Comparison of ENCODE assay signal across 8 cellular contexts in the genomic region with DNA sequence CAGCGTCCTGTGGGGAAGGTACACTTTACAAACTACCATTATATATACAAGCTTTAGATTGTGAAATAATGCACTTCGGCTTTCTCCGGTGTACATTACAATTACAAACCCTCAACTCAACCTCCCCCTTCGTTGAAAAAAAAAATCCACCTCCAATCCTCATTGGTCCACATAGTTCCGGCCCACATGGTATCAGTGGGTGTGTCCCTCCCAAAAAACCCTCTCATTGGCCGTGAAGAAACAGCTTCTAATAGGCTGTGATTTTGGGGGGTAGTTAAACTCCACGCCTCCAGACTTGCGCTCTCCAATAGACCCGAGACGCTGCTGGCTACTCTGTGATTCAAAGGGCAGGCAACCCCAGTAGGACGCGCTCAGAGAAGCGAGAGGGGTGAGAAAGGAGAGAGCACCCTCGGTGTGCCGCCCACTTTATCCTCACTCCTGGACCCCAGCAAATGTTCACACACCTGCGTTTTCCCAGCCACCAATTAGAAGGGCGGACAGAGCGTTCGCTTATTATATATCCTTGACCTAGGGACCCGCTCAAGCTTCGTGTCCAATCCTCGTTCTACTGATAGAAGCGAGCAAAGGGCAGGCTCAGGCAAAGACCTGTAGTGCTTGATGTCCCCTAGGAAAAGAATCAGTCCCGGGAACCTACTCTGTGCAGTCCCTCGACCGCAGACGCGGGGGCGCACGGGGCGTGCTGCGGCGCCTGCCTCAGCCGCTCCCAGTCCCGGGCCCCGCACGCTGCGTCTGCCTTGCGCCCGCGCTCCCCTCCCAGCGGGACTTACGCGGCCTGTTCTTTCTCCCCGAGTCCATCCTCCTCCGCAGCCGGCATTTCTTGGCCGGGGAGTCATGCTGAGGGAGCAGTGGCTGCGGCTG. TPM values are rescaled to one million over a fixed set of nuclear protein-coding genes. Genes with fewer than 3 reads are reported as not detected.
DNase-seq lines count a peak whose midpoint lies in the region; ATAC-seq and TF ChIP-seq lines count a peak whose summit lies in the region.

No MANE protein-coding gene starts in this region.

- H3F3A ChIP-seq in SK-N-SH (replicated peaks; ENCODE audit: insufficient read depth), result peaks cover 5% of the 10 kb centered on the region

- H3K36me3 ChIP-seq in SK-N-SH (replicated peaks in 1 of 2; ENCODE audit: control insufficient read depth in 1 of 2, insufficient read depth in 2 of 2, low read length in 1 of 2), result peaks cover 0 to 7% of the 10 kb centered on the region in 2 experiments
- no peaks in the 10 kb centered on the region for H3K36me3 ChIP-seq in trophoblast cell (ENCODE audit: control insufficient read depth in 1 of 2, insufficient read depth in 2 of 2, low read length in 2 of 2)
- no peaks in the 10 kb centered on the region for H3K36me3 ChIP-seq in upper lobe of left lung

- TF ChIP-seq CTCF in GM10266 (IDR thresholded peaks at IDR 0.05; ENCODE audit: control insufficient read depth, insufficient read depth, low read depth, missing control alignments) (no peak), SK-N-SH (IDR thresholded peaks at IDR 0.05) (no peak), upper lobe of left lung (IDR thresholded peaks at IDR 0.05) (peak in 1 of 6 experiments; percentile 12)

- peak overlapping the region; percentile 88 for H4K12ac ChIP-seq in trophoblast cell (ENCODE audit: low read depth, low read length)

- peak overlapping the region; percentile 61 for H2BK12ac ChIP-seq in trophoblast cell (ENCODE audit: low read length)

- peak overlapping the region; percentile 78 for H3K14ac ChIP-seq in trophoblast cell (ENCODE audit: low read length)

- peak overlapping the region; percentile 95 for H2AFZ ChIP-seq in SK-N-SH (ENCODE audit: low read depth)
- H2AFZ ChIP-seq in trophoblast cell (ENCODE audit: insufficient read depth, low read length, poor library complexity), result peak overlapping the region; percentile 82

- H3K27ac ChIP-seq in SK-N-SH (ENCODE audit: low read depth in 2 of 2, low read length in 1 of 2) (peak overlapping the region; percentile 71 to 94), trophoblast cell (ENCODE audit: low read depth, low read length) (peak overlapping the region; percentile 86), upper lobe of left lung (peak overlapping the region; percentile 80 to 94 (median 82))

- H3K27ac Mint-ChIP-seq in activated naive CD8-positive, alpha-beta T cell treated with anti-CD3 and anti-CD28 coated beads, Interleukin-2, amount 50 U/mL, for 24 hours, result no peak overlapping the region

- H3K9me3 Mint-ChIP-seq in activated naive CD8-positive, alpha-beta T cell treated with anti-CD3 and anti-CD28 coated beads, Interleukin-2, amount 50 U/mL, for 24 hours, result no peaks in the 10 kb centered on the region

- peak; percentile 88 for ATAC-seq in HG02588 (IDR thresholded peaks at IDR 0.05; ENCODE audit: unreplicated experiment)
- ATAC-seq in activated naive CD8-positive, alpha-beta T cell treated with anti-CD3 and anti-CD28 coated beads, Interleukin-2, amount 50 U/mL, for 24 hours, result peak; percentile 84
- ATAC-seq in upper lobe of left lung (ENCODE audit: low FRiP score in 2 of 2), result peak; percentile 93 to 96

- peaks cover 28% of the 10 kb centered on the region for H3K27me3 Mint-ChIP-seq in activated naive CD8-positive, alpha-beta T cell treated with anti-CD3 and anti-CD28 coated beads, Interleukin-2, amount 50 U/mL, for 24 hours

- H4K8ac ChIP-seq in trophoblast cell (ENCODE audit: low read depth, low read length), result peak overlapping the region; percentile 89

- peak overlapping the region; percentile 79 for H2BK5ac ChIP-seq in trophoblast cell (ENCODE audit: low read depth, low read length, poor library complexity)

- H3K9ac ChIP-seq in SK-N-SH (peak overlapping the region; percentile 79), trophoblast cell (ENCODE audit: low read length) (peak overlapping the region; percentile 77)

- H3K4ac ChIP-seq in trophoblast cell (ENCODE audit: low read depth, low read length), result peak overlapping the region; percentile 30

- POLR2A ChIA-PET in SK-N-SH (lab: Yijun Ruan, JAX), result interaction anchor here (0.6 to 1.6 kb wide), 7 partner anchors 8 to 241 kb away, joined by 3 to 7 read pairs (median 4); partner anchors contain the start of gene KIF20B

- CTCF ChIA-PET in SK-N-SH (lab: Yijun Ruan, JAX), result interaction anchor here (0.6 to 1.8 kb wide), 5 partner anchors 48 to 81 kb away, joined by 3 to 5 read pairs (median 3); no protein-coding TSS in a partner anchor

- DNase-seq in GM10266 (ENCODE audit: extremely low spot score) (peak; percentile 95), NCI-H1048 (lab: John Stamatoyannopoulos, UW) (peak; percentile 89), SK-N-SH (peak; percentile 90), cardiac septum (ENCODE audit: low spot score) (peak; percentile 87), trophoblast cell (peak; percentile 35 to 61), upper lobe of left lung (peak; percentile 90 to 91)
- peak; percentile 66 for DNase-seq in activated naive CD8-positive, alpha-beta T cell treated with anti-CD3 and anti-CD28 coated beads, Interleukin-2, amount 50 U/mL, for 24 hours

- H2BK120ac ChIP-seq in trophoblast cell (ENCODE audit: insufficient read depth, low read length, poor library complexity), result peak overlapping the region; percentile 62

- H2AK5ac ChIP-seq in trophoblast cell (ENCODE audit: low read length), result no peak overlapping the region

- TF ChIP-seq EP300 in SK-N-SH (IDR thresholded peaks at IDR 0.05; ENCODE audit: borderline replicate concordance in 1 of 2, low read depth in 1 of 2, low read length in 1 of 2), result peak in 1 of 2 experiments; percentile 22; a peak in 1 of 4 replicates
- TF ChIP-seq EP300 in upper lobe of left lung (IDR thresholded peaks at IDR 0.05), result no peak

- H3K79me1 ChIP-seq in trophoblast cell (ENCODE audit: low read length), result peaks cover 15% of the 10 kb centered on the region

- 3% methylated on average over 22 of the region's 49 CpGs for WGBS in SK-N-SH (ENCODE audit: low lambda C conversion rate)
- no CpG with 5 or more reads among the region's 49 CpGs for WGBS in trophoblast cell (ENCODE audit: extremely low coverage, insufficient coverage, insufficient read length)
- 1% methylated on average over 22 to 45 of the region's 49 CpGs for WGBS in upper lobe of left lung, 2 donors

- H3K4me1 Mint-ChIP-seq in activated naive CD8-positive, alpha-beta T cell treated with anti-CD3 and anti-CD28 coated beads, Interleukin-2, amount 50 U/mL, for 24 hours, result peaks cover 7% of the 10 kb centered on the region

- no peak for TF ChIP-seq RAD21 in SK-N-SH (IDR thresholded peaks at IDR 0.05; ENCODE audit: low read length)

- H3K4me1 ChIP-seq in SK-N-SH (ENCODE audit: control insufficient read depth in 1 of 2, insufficient read depth in 2 of 2, low read depth in 1 of 2, low read length in 1 of 2) (peaks cover 16 to 24% of the 10 kb centered on the region in 2 experiments; a peak in 3 of 4 replicates), trophoblast cell (ENCODE audit: control insufficient read depth in 1 of 2, insufficient read depth in 2 of 2, low read length in 2 of 2) (peaks cover 0 to 9% of the 10 kb centered on the region in 2 experiments), upper lobe of left lung (peaks cover 8 to 16% (median 10%) of the 10 kb centered on the region in 4 donors)

- H3K79me2 ChIP-seq in SK-N-SH (ENCODE audit: insufficient read depth), result peaks cover 44% of the 10 kb centered on the region
- H3K79me2 ChIP-seq in trophoblast cell (ENCODE audit: control insufficient read depth, insufficient read depth, low read length, poor library complexity), result peaks cover 9% of the 10 kb centered on the region

- H3K36me3 Mint-ChIP-seq in activated naive CD8-positive, alpha-beta T cell treated with anti-CD3 and anti-CD28 coated beads, Interleukin-2, amount 50 U/mL, for 24 hours (ENCODE audit: low read depth), result no peaks in the 10 kb centered on the region

- intact Hi-C loops in cardiac septum (cut with DNase I), result loop anchor here (2.0 kb wide), 1 partner anchor 57 kb away; the partner anchor contains the start of gene KIF20B

- H3K4me2 ChIP-seq in SK-N-SH (peak overlapping the region; percentile 95), trophoblast cell (ENCODE audit: low read length) (peak overlapping the region; percentile 86)

- peak overlapping the region; percentile 83 for H4K91ac ChIP-seq in trophoblast cell (ENCODE audit: low read depth, low read length)

- H3K9me2 ChIP-seq in SK-N-SH, result no peaks in the 10 kb centered on the region

- 0 out of 2 replicates have a peak, but pooled peaks cover 5% of the 10 kb centered on the region for H4K20me1 ChIP-seq in SK-N-SH (ENCODE audit: insufficient read depth)

- no peak overlapping the region for H3K4me3 Mint-ChIP-seq in activated naive CD8-positive, alpha-beta T cell treated with anti-CD3 and anti-CD28 coated beads, Interleukin-2, amount 50 U/mL, for 24 hours

- no peak overlapping the region for H3K23ac ChIP-seq in trophoblast cell (ENCODE audit: low read length)

- H3K4me3 ChIP-seq in SK-N-SH (ENCODE audit: low read depth in 2 of 2, low read length in 1 of 2), result peak overlapping the region; percentile 75 to 88
- peak overlapping the region; percentile 87 for H3K4me3 ChIP-seq in trophoblast cell (ENCODE audit: low read depth, low read length)
- peak overlapping the region; percentile 79 to 99 (median 92) for H3K4me3 ChIP-seq in upper lobe of left lung

- peak overlapping the region; percentile 70 for H3K18ac ChIP-seq in trophoblast cell (ENCODE audit: low read length)

- H3K27me3 ChIP-seq in SK-N-SH (ENCODE audit: insufficient read depth), result no peaks in the 10 kb centered on the region
- H3K27me3 ChIP-seq in trophoblast cell (ENCODE audit: insufficient read depth, low read length), result no peaks in the 10 kb centered on the region
- no peaks in the 10 kb centered on the region for H3K27me3 ChIP-seq in upper lobe of left lung

- H3K9me3 ChIP-seq in SK-N-SH (no peaks in the 10 kb centered on the region), trophoblast cell (ENCODE audit: insufficient read depth, low read depth, low read length) (peaks cover 2% of the 10 kb centered on the region), upper lobe of left lung (no peaks in the 10 kb centered on the region)

- peak in 3 of 4 donors; percentile 54 to 90 (median 84) for TF ChIP-seq POLR2A in upper lobe of left lung (IDR thresholded peaks at IDR 0.05)

TF ChIP-seq in SK-N-SH, 30 proteins besides CTCF, POLR2A, EP300 and RAD21 (continues in another document):
- TF ChIP-seq MXI1 (IDR thresholded peaks at IDR 0.05; ENCODE audit: low read depth, low read length) (peak; percentile 16), FOXM1 (IDR thresholded peaks at IDR 0.05; ENCODE audit: low read depth) (no peak), FOSL2 (IDR thresholded peaks at IDR 0.05; ENCODE audit: borderline replicate concordance, low read depth) (no peak)

RNA-seq across cellular contexts. Expression of gene PANK1, which starts 1.0 kb away (rescaled TPM):
- 4.2 and 4.9 TPM in 2 replicates for polyA plus RNA-seq in SK-N-SH (2012; rRNA removed)
- 3.9 and 4.6 TPM in 2 replicates for polyA plus RNA-seq in SK-N-SH (2012; cell fraction: cytosol; rRNA removed)
- 1.1 and 4.0 TPM in 2 replicates for polyA plus RNA-seq in SK-N-SH (2012; cell fraction: nucleus; rRNA removed)
- total RNA-seq in cardiac septum (8.8 TPM), upper lobe of left lung (10 to 100 TPM in 2 of 6 donors, 1 to 10 TPM in 4; 3.1 to 22.9 (median 7.3) TPM)
- 14.9 and 15.1 TPM in 2 replicates for polyA plus RNA-seq in trophoblast cell (2013)

RNA-seq across cellular contexts. Expression of gene KIF20B, which starts 57.3 kb away (rescaled TPM):
- polyA plus RNA-seq in SK-N-SH (2012; rRNA removed), result 1.5 and 2.0 TPM in 2 replicates
- 2.3 and 3.5 TPM in 2 replicates for polyA plus RNA-seq in SK-N-SH (2012; cell fraction: cytosol; rRNA removed)
- 0.52 and 2.1 TPM in 2 replicates for polyA plus RNA-seq in SK-N-SH (2012; cell fraction: nucleus; rRNA removed)
- 1.9 TPM for total RNA-seq in cardiac septum
- polyA plus RNA-seq in trophoblast cell (2013), result 23.6 and 24.3 TPM in 2 replicates
- total RNA-seq in upper lobe of left lung, result 1 to 10 TPM; 1.0 to 6.7 (median 4.1) TPM

Comparison
In these comparisons a context has a peak if more than half of its experiments do, and no peak if none do; other contexts are left out.
1. Peak in every context shown above with its lines: DNase-seq, ATAC-seq, H3K4me3 ChIP-seq and H3K27ac ChIP-seq.